1 cellular context compared by ENCODE assay signal in the genomic region with DNA sequence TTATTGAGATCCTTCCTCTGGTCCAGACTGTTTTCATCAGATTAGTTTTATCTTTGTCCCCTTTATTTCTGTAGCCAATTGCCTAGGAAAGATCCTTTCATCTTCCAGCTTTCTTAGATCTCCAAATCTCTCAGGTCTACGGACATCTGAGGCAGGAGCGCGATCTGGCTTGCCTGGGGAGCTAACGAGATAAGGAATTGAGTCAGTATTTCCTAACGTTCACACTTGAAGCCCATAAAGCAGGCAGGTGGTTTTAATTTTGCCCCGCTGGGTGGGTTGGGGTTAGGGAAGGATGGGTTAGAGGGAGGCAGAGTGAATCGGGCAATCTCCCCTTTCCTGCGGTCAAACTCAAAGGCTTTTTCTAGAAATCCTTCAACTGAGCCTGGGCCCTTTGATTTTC.
A peak's percentile ranks its signal among the peaks of the same experiment; 100 is the strongest.
TF ChIP-seq lines count a peak whose summit lies in the region.

No MANE protein-coding gene starts in this region.

TF ChIP-seq in HepG2, 621 proteins besides CTCF, POLR2A, EP300 and RAD21:
- no peak for TF ChIP-seq FOXA1 (IDR thresholded peaks at IDR 0.05)
- TF ChIP-seq FOXA1 (CRISPR knock-in tag; IDR thresholded peaks at IDR 0.05), result no peak
- TF ChIP-seq, protein P1, sequence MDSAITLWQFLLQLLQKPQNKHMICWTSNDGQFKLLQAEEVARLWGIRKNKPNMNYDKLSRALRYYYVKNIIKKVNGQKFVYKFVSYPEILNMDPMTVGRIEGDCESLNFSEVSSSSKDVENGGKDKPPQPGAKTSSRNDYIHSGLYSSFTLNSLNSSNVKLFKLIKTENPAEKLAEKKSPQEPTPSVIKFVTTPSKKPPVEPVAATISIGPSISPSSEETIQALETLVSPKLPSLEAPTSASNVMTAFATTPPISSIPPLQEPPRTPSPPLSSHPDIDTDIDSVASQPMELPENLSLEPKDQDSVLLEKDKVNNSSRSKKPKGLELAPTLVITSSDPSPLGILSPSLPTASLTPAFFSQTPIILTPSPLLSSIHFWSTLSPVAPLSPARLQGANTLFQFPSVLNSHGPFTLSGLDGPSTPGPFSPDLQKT (CRISPR knock-in tag; IDR thresholded peaks at IDR 0.05; ENCODE audit: borderline replicate concordance), result no peak
- 0 out of 2 replicates have a peak, but pooled peaks have one; percentile 10 for TF ChIP-seq EEA1 (CRISPR knock-in tag; IDR thresholded peaks at IDR 0.05; ENCODE audit: borderline replicate concordance)
- TF ChIP-seq, protein P2, sequence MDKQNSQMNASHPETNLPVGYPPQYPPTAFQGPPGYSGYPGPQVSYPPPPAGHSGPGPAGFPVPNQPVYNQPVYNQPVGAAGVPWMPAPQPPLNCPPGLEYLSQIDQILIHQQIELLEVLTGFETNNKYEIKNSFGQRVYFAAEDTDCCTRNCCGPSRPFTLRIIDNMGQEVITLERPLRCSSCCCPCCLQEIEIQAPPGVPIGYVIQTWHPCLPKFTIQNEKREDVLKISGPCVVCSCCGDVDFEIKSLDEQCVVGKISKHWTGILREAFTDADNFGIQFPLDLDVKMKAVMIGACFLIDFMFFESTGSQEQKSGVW (CRISPR knock-in tag; IDR thresholded peaks at IDR 0.05; ENCODE audit: borderline replicate concordance), result peak; percentile 3; the same call in 1 of the 2 replicates
- TF ChIP-seq ZNF616 (CRISPR knock-in tag; IDR thresholded peaks at IDR 0.05; ENCODE audit: low read depth), result no peak
- TF ChIP-seq IRX3 (CRISPR knock-in tag; IDR thresholded peaks at IDR 0.05; ENCODE audit: borderline replicate concordance, low read depth), result no peak
- no peak for TF ChIP-seq EZH2 (conservative IDR thresholded peaks at IDR 0.05; ENCODE audit: low read depth, low read length)
- 0 out of 2 replicates have a peak, but pooled peaks have one; percentile 46 for TF ChIP-seq ZNF296 (CRISPR knock-in tag; conservative IDR thresholded peaks at IDR 0.05)
- no peak for TF ChIP-seq ZNF746 (CRISPR knock-in tag; IDR thresholded peaks at IDR 0.05)
- TF ChIP-seq ZNF205 (CRISPR knock-in tag; IDR thresholded peaks at IDR 0.05), result no peak
- 0 out of 2 replicates have a peak, but pooled peaks have one; percentile 9 for TF ChIP-seq ZNF17 (CRISPR knock-in tag; IDR thresholded peaks at IDR 0.05)
- TF ChIP-seq, protein P3, sequence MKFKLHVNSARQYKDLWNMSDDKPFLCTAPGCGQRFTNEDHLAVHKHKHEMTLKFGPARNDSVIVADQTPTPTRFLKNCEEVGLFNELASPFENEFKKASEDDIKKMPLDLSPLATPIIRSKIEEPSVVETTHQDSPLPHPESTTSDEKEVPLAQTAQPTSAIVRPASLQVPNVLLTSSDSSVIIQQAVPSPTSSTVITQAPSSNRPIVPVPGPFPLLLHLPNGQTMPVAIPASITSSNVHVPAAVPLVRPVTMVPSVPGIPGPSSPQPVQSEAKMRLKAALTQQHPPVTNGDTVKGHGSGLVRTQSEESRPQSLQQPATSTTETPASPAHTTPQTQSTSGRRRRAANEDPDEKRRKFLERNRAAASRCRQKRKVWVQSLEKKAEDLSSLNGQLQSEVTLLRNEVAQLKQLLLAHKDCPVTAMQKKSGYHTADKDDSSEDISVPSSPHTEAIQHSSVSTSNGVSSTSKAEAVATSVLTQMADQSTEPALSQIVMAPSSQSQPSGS (CRISPR knock-in tag; IDR thresholded peaks at IDR 0.05), result no peak
- peak; percentile 38 for TF ChIP-seq PCBP2 (optimal IDR thresholded peaks at IDR 0.05; ENCODE audit: low read depth, low read length, poor library complexity, severe bottlenecking)
- no peak for TF ChIP-seq ARNT2 (CRISPR knock-in tag; IDR thresholded peaks at IDR 0.05; ENCODE audit: low read depth)
- TF ChIP-seq ZNF839 (CRISPR knock-in tag; IDR thresholded peaks at IDR 0.05; ENCODE audit: borderline replicate concordance), result no peak
- no peak for TF ChIP-seq ZSCAN31 (CRISPR knock-in tag; IDR thresholded peaks at IDR 0.05; ENCODE audit: low read depth)
- TF ChIP-seq, protein P4, sequence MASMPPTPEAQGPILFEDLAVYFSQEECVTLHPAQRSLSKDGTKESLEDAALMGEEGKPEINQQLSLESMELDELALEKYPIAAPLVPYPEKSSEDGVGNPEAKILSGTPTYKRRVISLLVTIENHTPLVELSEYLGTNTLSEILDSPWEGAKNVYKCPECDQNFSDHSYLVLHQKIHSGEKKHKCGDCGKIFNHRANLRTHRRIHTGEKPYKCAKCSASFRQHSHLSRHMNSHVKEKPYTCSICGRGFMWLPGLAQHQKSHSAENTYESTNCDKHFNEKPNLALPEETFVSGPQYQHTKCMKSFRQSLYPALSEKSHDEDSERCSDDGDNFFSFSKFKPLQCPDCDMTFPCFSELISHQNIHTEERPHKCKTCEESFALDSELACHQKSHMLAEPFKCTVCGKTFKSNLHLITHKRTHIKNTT (CRISPR knock-in tag; IDR thresholded peaks at IDR 0.05), result no peak
- TF ChIP-seq ZNF850 (CRISPR knock-in tag; conservative IDR thresholded peaks at IDR 0.05), result no peak
- TF ChIP-seq, protein P5, sequence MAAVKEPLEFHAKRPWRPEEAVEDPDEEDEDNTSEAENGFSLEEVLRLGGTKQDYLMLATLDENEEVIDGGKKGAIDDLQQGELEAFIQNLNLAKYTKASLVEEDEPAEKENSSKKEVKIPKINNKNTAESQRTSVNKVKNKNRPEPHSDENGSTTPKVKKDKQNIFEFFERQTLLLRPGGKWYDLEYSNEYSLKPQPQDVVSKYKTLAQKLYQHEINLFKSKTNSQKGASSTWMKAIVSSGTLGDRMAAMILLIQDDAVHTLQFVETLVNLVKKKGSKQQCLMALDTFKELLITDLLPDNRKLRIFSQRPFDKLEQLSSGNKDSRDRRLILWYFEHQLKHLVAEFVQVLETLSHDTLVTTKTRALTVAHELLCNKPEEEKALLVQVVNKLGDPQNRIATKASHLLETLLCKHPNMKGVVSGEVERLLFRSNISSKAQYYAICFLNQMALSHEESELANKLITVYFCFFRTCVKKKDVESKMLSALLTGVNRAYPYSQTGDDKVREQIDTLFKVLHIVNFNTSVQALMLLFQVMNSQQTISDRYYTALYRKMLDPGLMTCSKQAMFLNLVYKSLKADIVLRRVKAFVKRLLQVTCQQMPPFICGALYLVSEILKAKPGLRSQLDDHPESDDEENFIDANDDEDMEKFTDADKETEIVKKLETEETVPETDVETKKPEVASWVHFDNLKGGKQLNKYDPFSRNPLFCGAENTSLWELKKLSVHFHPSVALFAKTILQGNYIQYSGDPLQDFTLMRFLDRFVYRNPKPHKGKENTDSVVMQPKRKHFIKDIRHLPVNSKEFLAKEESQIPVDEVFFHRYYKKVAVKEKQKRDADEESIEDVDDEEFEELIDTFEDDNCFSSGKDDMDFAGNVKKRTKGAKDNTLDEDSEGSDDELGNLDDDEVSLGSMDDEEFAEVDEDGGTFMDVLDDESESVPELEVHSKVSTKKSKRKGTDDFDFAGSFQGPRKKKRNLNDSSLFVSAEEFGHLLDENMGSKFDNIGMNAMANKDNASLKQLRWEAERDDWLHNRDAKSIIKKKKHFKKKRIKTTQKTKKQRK (IDR thresholded peaks at IDR 0.05; ENCODE audit: low read length), result no peak
- no peak for TF ChIP-seq CCAR2 (optimal IDR thresholded peaks at IDR 0.05; ENCODE audit: low read depth, low read length)
- TF ChIP-seq, protein P6, sequence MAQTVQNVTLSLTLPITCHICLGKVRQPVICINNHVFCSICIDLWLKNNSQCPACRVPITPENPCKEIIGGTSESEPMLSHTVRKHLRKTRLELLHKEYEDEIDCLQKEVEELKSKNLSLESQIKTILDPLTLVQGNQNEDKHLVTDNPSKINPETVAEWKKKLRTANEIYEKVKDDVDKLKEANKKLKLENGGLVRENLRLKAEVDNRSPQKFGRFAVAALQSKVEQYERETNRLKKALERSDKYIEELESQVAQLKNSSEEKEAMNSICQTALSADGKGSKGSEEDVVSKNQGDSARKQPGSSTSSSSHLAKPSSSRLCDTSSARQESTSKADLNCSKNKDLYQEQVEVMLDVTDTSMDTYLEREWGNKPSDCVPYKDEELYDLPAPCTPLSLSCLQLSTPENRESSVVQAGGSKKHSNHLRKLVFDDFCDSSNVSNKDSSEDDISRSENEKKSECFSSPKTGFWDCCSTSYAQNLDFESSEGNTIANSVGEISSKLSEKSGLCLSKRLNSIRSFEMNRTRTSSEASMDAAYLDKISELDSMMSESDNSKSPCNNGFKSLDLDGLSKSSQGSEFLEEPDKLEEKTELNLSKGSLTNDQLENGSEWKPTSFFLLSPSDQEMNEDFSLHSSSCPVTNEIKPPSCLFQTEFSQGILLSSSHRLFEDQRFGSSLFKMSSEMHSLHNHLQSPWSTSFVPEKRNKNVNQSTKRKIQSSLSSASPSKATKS (CRISPR knock-in tag; IDR thresholded peaks at IDR 0.05), result 0 out of 2 replicates have a peak, but pooled peaks have one; percentile 3
- TF ChIP-seq, protein P7, sequence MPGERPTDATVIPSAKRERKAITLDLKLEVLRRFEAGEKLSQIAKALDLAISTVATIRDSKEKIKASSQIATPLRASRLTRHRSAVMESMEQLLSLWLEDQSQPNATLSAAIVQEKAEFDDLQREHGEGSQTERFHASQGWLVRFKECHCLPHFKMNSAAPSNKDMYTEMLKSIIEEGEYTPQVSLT (CRISPR knock-in tag; IDR thresholded peaks at IDR 0.05; ENCODE audit: borderline replicate concordance, low read depth), result no peak
- no peak for TF ChIP-seq ZNF737 (CRISPR knock-in tag; IDR thresholded peaks at IDR 0.05; ENCODE audit: borderline replicate concordance)
- TF ChIP-seq, protein P8, sequence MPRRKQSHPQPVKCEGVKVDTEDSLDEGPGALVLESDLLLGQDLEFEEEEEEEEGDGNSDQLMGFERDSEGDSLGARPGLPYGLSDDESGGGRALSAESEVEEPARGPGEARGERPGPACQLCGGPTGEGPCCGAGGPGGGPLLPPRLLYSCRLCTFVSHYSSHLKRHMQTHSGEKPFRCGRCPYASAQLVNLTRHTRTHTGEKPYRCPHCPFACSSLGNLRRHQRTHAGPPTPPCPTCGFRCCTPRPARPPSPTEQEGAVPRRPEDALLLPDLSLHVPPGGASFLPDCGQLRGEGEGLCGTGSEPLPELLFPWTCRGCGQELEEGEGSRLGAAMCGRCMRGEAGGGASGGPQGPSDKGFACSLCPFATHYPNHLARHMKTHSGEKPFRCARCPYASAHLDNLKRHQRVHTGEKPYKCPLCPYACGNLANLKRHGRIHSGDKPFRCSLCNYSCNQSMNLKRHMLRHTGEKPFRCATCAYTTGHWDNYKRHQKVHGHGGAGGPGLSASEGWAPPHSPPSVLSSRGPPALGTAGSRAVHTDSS (CRISPR knock-in tag; conservative IDR thresholded peaks at IDR 0.05), result no peak
- TF ChIP-seq GATA4 (IDR thresholded peaks at IDR 0.05; ENCODE audit: borderline replicate concordance, low read depth), result no peak
